Comparison of ENCODE assay signal across 17 cellular contexts in the genomic region with DNA sequence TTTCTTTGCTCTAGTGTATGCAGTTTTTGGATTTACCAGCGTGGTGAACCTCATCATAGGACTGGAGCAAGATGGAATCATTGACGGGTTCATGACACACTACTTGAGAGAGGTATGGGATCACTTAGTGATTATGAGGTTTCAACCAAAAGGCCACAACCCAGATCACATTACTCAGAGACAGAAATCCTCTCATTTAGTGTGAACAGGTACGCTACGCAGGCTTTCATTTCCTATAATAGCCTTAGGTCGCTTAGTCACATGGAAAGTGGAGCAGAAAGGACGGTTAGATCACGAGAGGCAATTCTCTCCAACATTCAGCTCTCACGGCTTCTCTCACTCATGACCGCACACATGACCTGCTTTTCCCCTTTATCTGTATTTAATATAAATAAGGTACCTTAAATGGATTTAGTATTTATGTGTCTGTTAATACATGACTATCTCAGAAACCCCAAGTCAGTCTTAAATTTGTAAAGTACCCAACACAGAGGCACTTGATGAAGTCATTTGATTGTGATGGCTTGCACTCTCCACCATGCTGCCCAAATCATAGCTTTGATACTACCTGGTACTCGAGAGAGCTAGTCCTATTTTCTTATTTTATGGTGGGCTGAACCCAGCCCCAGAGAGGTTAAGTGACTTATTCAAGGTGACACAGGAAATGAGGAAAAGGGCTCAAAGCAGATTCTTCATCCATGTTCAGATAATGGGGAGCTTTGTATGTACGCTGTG. TPM values are rescaled to one million over a fixed set of nuclear protein-coding genes. Genes with fewer than 3 reads are reported as not detected.
DNase-seq lines count a peak whose midpoint lies in the region; ATAC-seq and TF ChIP-seq lines count a peak whose summit lies in the region.
"Had no signal": no experiment of that assay in that cellular context is flagged by ENCODE, and none has a peak within 500 bp of the region (broad histone marks: within the 10 kb centered on the region; RNA-seq: fewer than 3 reads in every experiment).

No MANE protein-coding gene starts in this region.

- H3K4me1 ChIP-seq in HEK293 (ENCODE audit: control insufficient read depth, insufficient read depth, low read length) = no peaks in the 10 kb centered on the region
- H3K4me1 ChIP-seq in spleen = peaks cover 0 to 24% (median 7%) of the 10 kb centered on the region in 6 donors

- intact Hi-C loops in spleen (cut with DNase I; ENCODE audit: low total_unique reads) = no loop called here

- H3K36me3 ChIP-seq in HEK293 (ENCODE audit: control insufficient read depth in 2 of 2, insufficient read depth in 1 of 2, low read length in 2 of 2) = peaks cover 0 to 4% of the 10 kb centered on the region in 2 experiments; a peak in 2 of 3 replicates
- peaks cover 0 to 82% (median 0%) of the 10 kb centered on the region in 6 donors for H3K36me3 ChIP-seq in spleen

- TF ChIP-seq CTCF in GM10248 (IDR thresholded peaks at IDR 0.05; ENCODE audit: control extremely low read depth, extremely low read depth, low read depth, missing control alignments) (no peak), HEK293 (tag by site-specific recombination; IDR thresholded peaks at IDR 0.05) (no peak), spleen (IDR thresholded peaks at IDR 0.05 in 8 of 11, conservative IDR thresholded peaks at IDR 0.05 in 3 of 11) (no peak), progenitor cell of endocrine pancreas (IDR thresholded peaks at IDR 0.05; ENCODE audit: unreplicated experiment) (no peak)

- H3K4me1 Mint-ChIP-seq in progenitor cell of endocrine pancreas (ENCODE audit: low read depth) = no peaks in the 10 kb centered on the region
- H3K4me1 Mint-ChIP-seq: central memory CD8-positive, alpha-beta T cell had no signal

- peak; percentile 59 for ATAC-seq in GM18873 (IDR thresholded peaks at IDR 0.05; ENCODE audit: low FRiP score, unreplicated experiment)
- peak; percentile 81 for ATAC-seq in HG03432 (IDR thresholded peaks at IDR 0.05; ENCODE audit: unreplicated experiment)

- DNase-seq in GM10248 (ENCODE audit: extremely low spot score) (peak; percentile 45), kidney glomerular epithelial cell (lab: John Stamatoyannopoulos, UW) (no peak), occipital lobe (lab: John Stamatoyannopoulos, UW) (no peak), spleen (no peak), progenitor cell of endocrine pancreas (ENCODE audit: low spot score, unreplicated experiment) (no peak)
- DNase-seq: activated CD4-positive, alpha-beta T cell treated with anti-CD3 and anti-CD28 coated beads, Interleukin-2, amount 50 U/mL, for 48 hours; glutamatergic neuron; GOT3; NCI-H187; NCI-H82; stimulated activated CD8-positive, alpha-beta memory T cell treated with anti-CD3 and anti-CD28 coated beads, Interleukin-4, amount 100 ng/mL, for 48 hours had no signal

- H3K27me3 ChIP-seq in spleen (replicated peaks in 1 of 7) = no peaks in the 10 kb centered on the region

- peaks cover 6% of the 10 kb centered on the region for H3K27me3 Mint-ChIP-seq in progenitor cell of endocrine pancreas

- no peaks in the 10 kb centered on the region for H3K36me3 Mint-ChIP-seq in progenitor cell of endocrine pancreas (ENCODE audit: insufficient read depth)
- H3K36me3 Mint-ChIP-seq: activated naive CD8-positive, alpha-beta T cell had no signal

- no peaks in the 10 kb centered on the region for H3K9me3 Mint-ChIP-seq in progenitor cell of endocrine pancreas (ENCODE audit: low read depth)
- H3K9me3 Mint-ChIP-seq: central memory CD8-positive, alpha-beta T cell had no signal

- H3K9me3 ChIP-seq in HEK293 (ENCODE audit: control insufficient read depth, insufficient read depth, low read depth, low read length) (no peaks in the 10 kb centered on the region), spleen (no peaks in the 10 kb centered on the region)

- TF ChIP-seq POLR2A in spleen (IDR thresholded peaks at IDR 0.05) = no peak

- WGBS in spleen, 5 donors = 73 to 92% (median 88%) methylated on average over 11 of the region's 11 CpGs

- CTCF ChIA-PET in GM10248 (lab: Yijun Ruan, JAX) = interaction anchor here (1.2 to 2.0 kb wide), 4 partner anchors 10 to 105 kb away, joined by 3 to 6 read pairs (median 4); no protein-coding TSS in a partner anchor
- CTCF ChIA-PET in HEK293 (lab: Yijun Ruan, JAX) = no interaction called here

- no peak overlapping the region for H3K27ac Mint-ChIP-seq in progenitor cell of endocrine pancreas
- H3K27ac Mint-ChIP-seq: activated naive CD8-positive, alpha-beta T cell had no signal

- no peak overlapping the region for H3K4me3 Mint-ChIP-seq in progenitor cell of endocrine pancreas (ENCODE audit: low read depth)
- H3K4me3 Mint-ChIP-seq: activated naive CD8-positive, alpha-beta T cell; central memory CD8-positive, alpha-beta T cell had no signal

- no peak overlapping the region for H3K4me3 ChIP-seq in HEK293 (ENCODE audit: low read depth, low read length)
- no peak overlapping the region for H3K4me3 ChIP-seq in spleen

- H3K27ac ChIP-seq in HEK293 (ENCODE audit: extremely low read depth, low read depth, low read length) (no peak overlapping the region), spleen (no peak overlapping the region)
- H3K27ac ChIP-seq: HL-60 had no signal

- POLR2A ChIA-PET in GM10248 (lab: Yijun Ruan, JAX) = no interaction called here
- POLR2A ChIA-PET in HEK293 (lab: Yijun Ruan, JAX) = no interaction called here

TF ChIP-seq in HEK293, 187 proteins besides CTCF, POLR2A, EP300 and RAD21:
- TF ChIP-seq ZNF48 (tag by site-specific recombination; IDR thresholded peaks at IDR 0.05) (no peak), SP2 (tag by site-specific recombination; IDR thresholded peaks at IDR 0.05) (no peak), ZNF549 (tag by site-specific recombination; IDR thresholded peaks at IDR 0.05) (peak; percentile 82)

RNA-seq across cellular contexts. Expression of gene TM6SF1, which starts 8.6 kb away (rescaled TPM):
- total RNA-seq in occipital lobe = 20.1 TPM
- 10 to 100 TPM in 5 of 7 donors, 1 to 10 TPM in 2; 7.0 to 15.0 (median 12.2) TPM for total RNA-seq in spleen
- polyA plus RNA-seq in spleen = 1 to 10 TPM; 4.5 to 5.9 (median 5.5) TPM
- 0.27 TPM in 1 of 2 replicates, not detected in the other for total RNA-seq in progenitor cell of endocrine pancreas

RNA-seq across cellular contexts. Expression of gene BTBD1, which starts 48.9 kb away (rescaled TPM):
- total RNA-seq in occipital lobe = 150 TPM
- total RNA-seq in spleen = 10 to 100 TPM; 39.2 to 70.8 (median 48.6) TPM
- polyA plus RNA-seq in spleen = 10 to 100 TPM; 14.9 to 22.0 (median 21.5) TPM
- total RNA-seq in progenitor cell of endocrine pancreas = 38.7 and 39.0 TPM in 2 replicates
